Comparison of ENCODE assay signal across 10 cellular contexts in the genomic region with DNA sequence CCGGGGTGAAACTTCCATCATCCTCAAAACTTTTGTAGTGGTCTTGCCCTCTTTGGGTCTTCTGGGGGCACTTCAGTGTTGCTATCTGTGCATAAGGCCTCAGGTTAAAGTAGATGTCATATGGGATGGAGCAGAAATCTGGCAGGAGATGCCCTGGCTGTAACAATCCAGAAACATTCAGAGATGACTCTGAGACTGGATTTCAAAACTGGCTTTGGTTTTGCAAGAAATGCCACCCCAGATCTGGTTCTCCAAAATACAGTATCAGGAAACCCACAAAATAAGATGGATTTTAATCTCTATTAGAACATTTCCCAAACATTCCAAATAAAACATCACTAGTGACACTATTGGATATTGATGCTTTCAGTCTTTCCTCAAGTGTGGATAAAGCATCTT.
DNase-seq lines count a peak whose midpoint lies in the region; ATAC-seq and TF ChIP-seq lines count a peak whose summit lies in the region.
"Had no signal": no experiment of that assay in that cellular context is flagged by ENCODE, and none has a peak within 500 bp of the region (broad histone marks: within the 10 kb centered on the region; RNA-seq: fewer than 3 reads in every experiment).

No MANE protein-coding gene starts in this region.

- H3K36me3 ChIP-seq in Caco-2 (ENCODE audit: control insufficient read depth, insufficient read depth, low read length) (no peaks in the 10 kb centered on the region), adipocyte (ENCODE audit: control insufficient read depth, insufficient read depth, low read length, severe bottlenecking) (no peaks in the 10 kb centered on the region), right atrium auricular region (no peaks in the 10 kb centered on the region), psoas muscle (ENCODE audit: insufficient read depth in 1 of 2, low read depth in 1 of 2) (no peaks in the 10 kb centered on the region)

- H3K27me3 ChIP-seq in Caco-2 (replicated peaks; ENCODE audit: control insufficient read depth, insufficient read depth, low read length) = no peaks in the 10 kb centered on the region
- no peaks in the 10 kb centered on the region for H3K27me3 ChIP-seq in adipocyte (replicated peaks; ENCODE audit: control insufficient read depth, insufficient read depth, low read length)
- no peaks in the 10 kb centered on the region for H3K27me3 ChIP-seq in right atrium auricular region
- no peaks in the 10 kb centered on the region for H3K27me3 ChIP-seq in psoas muscle (ENCODE audit: insufficient read depth in 3 of 3, low read length in 2 of 3)

- ATAC-seq in psoas muscle = peak in 3 of 4 donors; percentile 1 to 7 (median 4)
- ATAC-seq in activated T-cell treated with anti-CD3 and anti-CD28 coated beads, Interleukin-2, amount 50 U/mL, for 4 hours = no peak
- no peak for ATAC-seq in GM19455 (IDR thresholded peaks at IDR 0.05; ENCODE audit: unreplicated experiment)
- ATAC-seq in activated CD4-positive, alpha-beta T cell treated with anti-CD3 and anti-CD28 coated beads for 36 hours = no peak

- POLR2A ChIA-PET in Caco-2 (lab: Charles Lee) = interaction anchor here (0.7 to 0.9 kb wide), 2 partner anchors 75 to 82 kb away, joined by 3 to 7 read pairs; no protein-coding TSS in a partner anchor
- POLR2A ChIA-PET in activated CD4-positive, alpha-beta T cell treated with anti-CD3 and anti-CD28 coated beads for 36 hours (lab: Charles Lee) = no interaction called here

- intact Hi-C loops in Caco-2 (cut with micrococcal nuclease; ENCODE audit: unreplicated experiment) = loop anchor here (2.0 to 10.0 kb wide), 2 partner anchors 48 to 188 kb away; partner anchors contain the start of gene REEP3
- intact Hi-C loops in psoas muscle (cut with DNase I) = loop anchor here (2.0 to 10.0 kb wide), 7 partner anchors 42 to 495 kb away; partner anchors contain the start of genes JMJD1C (in 2 of the 2) and REEP3 (in 1 of the 2)
- intact Hi-C loops in activated CD4-positive, alpha-beta T cell treated with anti-CD3 and anti-CD28 coated beads for 36 hours (cut with DNase I, micrococcal nuclease) = no loop called here

- H3K4me1 ChIP-seq in Caco-2 (peaks cover 48% of the 10 kb centered on the region), adipocyte (ENCODE audit: control insufficient read depth, insufficient read depth, low read length) (peaks cover 39% of the 10 kb centered on the region), right atrium auricular region (peaks cover 0 to 47% of the 10 kb centered on the region in 2 donors), psoas muscle (peaks cover 44% of the 10 kb centered on the region)

- peaks cover 5% of the 10 kb centered on the region for H3K36me3 Mint-ChIP-seq in Caco-2 (ENCODE audit: insufficient read depth, unreplicated experiment)
- no peaks in the 10 kb centered on the region for H3K36me3 Mint-ChIP-seq in activated T-cell treated with anti-CD3 and anti-CD28 coated beads, Interleukin-2, amount 50 U/mL, for 4 hours (ENCODE audit: insufficient read depth)
- no peaks in the 10 kb centered on the region for H3K36me3 Mint-ChIP-seq in activated CD4-positive, alpha-beta T cell treated with anti-CD3 and anti-CD28 coated beads for 36 hours (ENCODE audit: low read depth)
- H3K36me3 Mint-ChIP-seq: naive B cell had no signal

- peak overlapping the region; percentile 33 for H3K27ac Mint-ChIP-seq in Caco-2 (ENCODE audit: unreplicated experiment)
- H3K27ac Mint-ChIP-seq in activated CD4-positive, alpha-beta T cell treated with anti-CD3 and anti-CD28 coated beads for 36 hours = no peak overlapping the region

- no peak overlapping the region for H3K4me3 Mint-ChIP-seq in Caco-2 (ENCODE audit: unreplicated experiment)
- no peak overlapping the region for H3K4me3 Mint-ChIP-seq in activated T-cell treated with anti-CD3 and anti-CD28 coated beads, Interleukin-2, amount 50 U/mL, for 4 hours
- no peak overlapping the region for H3K4me3 Mint-ChIP-seq in activated CD4-positive, alpha-beta T cell treated with anti-CD3 and anti-CD28 coated beads for 36 hours
- H3K4me3 Mint-ChIP-seq: naive B cell had no signal

- H3K27ac ChIP-seq in right atrium auricular region = peak overlapping the region; percentile 84 to 88
- H3K27ac ChIP-seq in psoas muscle = peak overlapping the region; percentile 87

- no peak for TF ChIP-seq CTCF in Caco-2 (IDR thresholded peaks at IDR 0.05; ENCODE audit: insufficient read depth in 1 of 2, low read depth in 1 of 2, low read length in 1 of 2, severe bottlenecking in 1 of 2, unreplicated experiment in 1 of 2)
- TF ChIP-seq CTCF in right atrium auricular region (IDR thresholded peaks at IDR 0.05) = no peak
- no peak for TF ChIP-seq CTCF in psoas muscle (IDR thresholded peaks at IDR 0.05)

- H3K9ac ChIP-seq in adipocyte (ENCODE audit: low read length) = peak overlapping the region; percentile 62

- no peak overlapping the region for H3K4me3 ChIP-seq in Caco-2 (ENCODE audit: low read depth, low read length)
- H3K4me3 ChIP-seq in adipocyte (ENCODE audit: low read length) = peak overlapping the region; percentile 51
- no peak overlapping the region for H3K4me3 ChIP-seq in right atrium auricular region
- H3K4me3 ChIP-seq in psoas muscle = no peak overlapping the region

- DNase-seq in Caco-2 (no peak), adipocyte (ENCODE audit: low read depth) (peak; percentile 60), right atrium auricular region (ENCODE audit: low spot score) (no peak), psoas muscle (no peak), NCI-H1694 treated with DMSO at 0.1 percent for 48 hours (lab: John Stamatoyannopoulos, UW) (no peak)
- DNase-seq in activated T-cell treated with anti-CD3 and anti-CD28 coated beads, Interleukin-2, amount 50 U/mL, for 4 hours = no peak
- no peak for DNase-seq in activated CD4-positive, alpha-beta T cell treated with anti-CD3 and anti-CD28 coated beads for 36 hours
- DNase-seq: effector memory CD4-positive, alpha-beta T cell; naive B cell had no signal

- BruUV-seq in Caco-2 (replicated peaks; lab: Mats Ljungman, UMichigan) = no TSS peak

- H3K9me3 ChIP-seq in Caco-2 (no peaks in the 10 kb centered on the region), adipocyte (ENCODE audit: control insufficient read depth, low read length) (no peaks in the 10 kb centered on the region), right atrium auricular region (no peaks in the 10 kb centered on the region), psoas muscle (no peaks in the 10 kb centered on the region)

- H3K27me3 Mint-ChIP-seq in Caco-2 (ENCODE audit: insufficient read depth, unreplicated experiment) = no peaks in the 10 kb centered on the region
- peaks cover 2% of the 10 kb centered on the region for H3K27me3 Mint-ChIP-seq in activated T-cell treated with anti-CD3 and anti-CD28 coated beads, Interleukin-2, amount 50 U/mL, for 4 hours (ENCODE audit: low read depth)
- no peaks in the 10 kb centered on the region for H3K27me3 Mint-ChIP-seq in activated CD4-positive, alpha-beta T cell treated with anti-CD3 and anti-CD28 coated beads for 36 hours
- H3K27me3 Mint-ChIP-seq: naive B cell had no signal

- no peaks in the 10 kb centered on the region for H3K9me3 Mint-ChIP-seq in Caco-2 (ENCODE audit: unreplicated experiment)
- H3K9me3 Mint-ChIP-seq in activated T-cell treated with anti-CD3 and anti-CD28 coated beads, Interleukin-2, amount 50 U/mL, for 4 hours = no peaks in the 10 kb centered on the region
- H3K9me3 Mint-ChIP-seq in activated CD4-positive, alpha-beta T cell treated with anti-CD3 and anti-CD28 coated beads for 36 hours (ENCODE audit: low read depth) = no peaks in the 10 kb centered on the region
- H3K9me3 Mint-ChIP-seq: naive B cell had no signal

- 6 to 29% (median 8%) methylated on average over 1 of the region's 1 CpG for WGBS in psoas muscle, 3 donors

- CTCF ChIA-PET in Caco-2 (lab: Charles Lee) = interaction anchor here (0.5 kb wide), 1 partner anchor 114 kb away, joined by 3 read pairs; no protein-coding TSS in a partner anchor
- CTCF ChIA-PET in activated CD4-positive, alpha-beta T cell treated with anti-CD3 and anti-CD28 coated beads for 36 hours (lab: Charles Lee) = interaction anchor here (0.6 to 3.0 kb wide), 4 partner anchors 154 to 1273 kb away, joined by 3 to 9 read pairs (median 3); no protein-coding TSS in a partner anchor

- peaks cover 39% of the 10 kb centered on the region for H3K4me1 Mint-ChIP-seq in Caco-2 (ENCODE audit: low read depth, unreplicated experiment)
- peaks cover 3% of the 10 kb centered on the region for H3K4me1 Mint-ChIP-seq in activated T-cell treated with anti-CD3 and anti-CD28 coated beads, Interleukin-2, amount 50 U/mL, for 4 hours (ENCODE audit: low read depth)
- peaks cover 8% of the 10 kb centered on the region for H3K4me1 Mint-ChIP-seq in activated CD4-positive, alpha-beta T cell treated with anti-CD3 and anti-CD28 coated beads for 36 hours

Comparison
In these comparisons a context has a peak if more than half of its experiments do, and no peak if none do; other contexts are left out.
1. ATAC-seq: peak in psoas muscle (3 of 4); none in activated T-cell treated with anti-CD3 and anti-CD28 coated beads, Interleukin-2, amount 50 U/mL, for 4 hours (0 of 2), GM19455 (single experiment) and activated CD4-positive, alpha-beta T cell treated with anti-CD3 and anti-CD28 coated beads for 36 hours (single experiment).
2. intact Hi-C loops: an anchor here in Caco-2 (2.0 to 10.0 kb wide) and psoas muscle (2.0 to 10.0 kb wide); none called in activated CD4-positive, alpha-beta T cell treated with anti-CD3 and anti-CD28 coated beads for 36 hours.